ENCODE assay signal across 13 cellular contexts in genomic region chr7:30433506-30433905, GRCh38. TPM values are rescaled to one million over a fixed set of nuclear protein-coding genes. Genes with fewer than 3 reads are reported as not detected.
DNase-seq lines count a peak whose midpoint lies in the region; ATAC-seq and TF ChIP-seq lines count a peak whose summit lies in the region.
"Had no signal": no experiment of that assay in that cellular context is flagged by ENCODE, and none has a peak within 500 bp of the region (broad histone marks: within the 10 kb centered on the region; RNA-seq: fewer than 3 reads in every experiment).

No MANE protein-coding gene starts in this region.

- H3K9me3 ChIP-seq in HUES48 (ENCODE audit: control insufficient read depth, insufficient read depth, low read length): peaks cover 5% of the 10 kb centered on the region; the same call in 1 of the 2 replicates
- H3K9me3 ChIP-seq in left lung: no peaks in the 10 kb centered on the region
- H3K9me3 ChIP-seq in suprapubic skin: no peaks in the 10 kb centered on the region
- H3K9me3 ChIP-seq: colonic mucosa had no signal

- H3K9ac ChIP-seq in HUES48 (ENCODE audit: low read depth, low read length): no peak overlapping the region

- 74% methylated on average over 1 of the region's 1 CpG for WGBS in suprapubic skin

- TF ChIP-seq CTCF in VCaP (conservative IDR thresholded peaks at IDR 0.05) (no peak), left lung (IDR thresholded peaks at IDR 0.05) (no peak), suprapubic skin (IDR thresholded peaks at IDR 0.05) (no peak), endothelial cell (IDR thresholded peaks at IDR 0.05; ENCODE audit: unreplicated experiment) (no peak)

- H3K36me3 Mint-ChIP-seq in endothelial cell (ENCODE audit: low read depth, unreplicated experiment): peaks cover 61% of the 10 kb centered on the region
- peaks cover 7% of the 10 kb centered on the region for H3K36me3 Mint-ChIP-seq in natural killer cell treated with Interleukin-12 subunit alpha and Interleukin-12 subunit beta and Interleukin-15 and Interleukin-18, amount 100 ng/mL, for 72 hours

- TF ChIP-seq POLR2A in suprapubic skin (IDR thresholded peaks at IDR 0.05): no peak

- H3K4me1 Mint-ChIP-seq in endothelial cell (ENCODE audit: unreplicated experiment): peaks cover 27% of the 10 kb centered on the region
- H3K4me1 Mint-ChIP-seq in natural killer cell treated with Interleukin-12 subunit alpha and Interleukin-12 subunit beta and Interleukin-15 and Interleukin-18, amount 100 ng/mL, for 72 hours (ENCODE audit: low read depth in 2 of 2): peaks cover 4 to 7% of the 10 kb centered on the region in 2 donors

- no peak overlapping the region for H3K27ac Mint-ChIP-seq in endothelial cell (ENCODE audit: unreplicated experiment)
- no peak overlapping the region for H3K27ac Mint-ChIP-seq in natural killer cell treated with Interleukin-12 subunit alpha and Interleukin-12 subunit beta and Interleukin-15 and Interleukin-18, amount 100 ng/mL, for 72 hours

- intact Hi-C loops in left lung (cut with DNase I): no loop called here

- H3K27me3 ChIP-seq in HUES48 (ENCODE audit: control insufficient read depth, insufficient read depth, low read length): no peaks in the 10 kb centered on the region
- no peaks in the 10 kb centered on the region for H3K27me3 ChIP-seq in left lung
- H3K27me3 ChIP-seq in suprapubic skin: no peaks in the 10 kb centered on the region
- H3K27me3 ChIP-seq: colonic mucosa had no signal

- H3K27me3 Mint-ChIP-seq in endothelial cell (ENCODE audit: unreplicated experiment): peaks cover 17% of the 10 kb centered on the region
- H3K27me3 Mint-ChIP-seq in natural killer cell treated with Interleukin-12 subunit alpha and Interleukin-12 subunit beta and Interleukin-15 and Interleukin-18, amount 100 ng/mL, for 72 hours: no peaks in the 10 kb centered on the region

- peaks cover 4% of the 10 kb centered on the region; the same call in 1 of the 2 replicates for H3K36me3 ChIP-seq in HUES48 (ENCODE audit: control insufficient read depth, insufficient read depth, low read length)
- H3K36me3 ChIP-seq in left lung: peaks cover 0 to 70% of the 10 kb centered on the region in 2 donors
- peaks cover 65% of the 10 kb centered on the region for H3K36me3 ChIP-seq in suprapubic skin
- H3K36me3 ChIP-seq: colonic mucosa had no signal

- no peaks in the 10 kb centered on the region for H3K9me3 Mint-ChIP-seq in endothelial cell (ENCODE audit: unreplicated experiment)
- H3K9me3 Mint-ChIP-seq in natural killer cell treated with Interleukin-12 subunit alpha and Interleukin-12 subunit beta and Interleukin-15 and Interleukin-18, amount 100 ng/mL, for 72 hours: no peaks in the 10 kb centered on the region

- H3K4me3 ChIP-seq in HUES48 (ENCODE audit: low read depth, low read length) (no peak overlapping the region), left lung (no peak overlapping the region), suprapubic skin (no peak overlapping the region)
- H3K4me3 ChIP-seq: colonic mucosa had no signal

- ATAC-seq in left lung (peak; percentile 66), HG03432 (IDR thresholded peaks at IDR 0.05; ENCODE audit: unreplicated experiment) (no peak)
- ATAC-seq in natural killer cell treated with Interleukin-12 subunit alpha and Interleukin-12 subunit beta and Interleukin-15 and Interleukin-18, amount 100 ng/mL, for 72 hours: no peak

- H3K4me1 ChIP-seq in HUES48 (ENCODE audit: control insufficient read depth, insufficient read depth, low read length) (peaks cover 22% of the 10 kb centered on the region), left lung (peaks cover 27 to 88% of the 10 kb centered on the region in 2 donors), suprapubic skin (peaks cover 37% of the 10 kb centered on the region)

- DNase-seq in left lung: no peak
- DNase-seq in suprapubic skin (ENCODE audit: low spot score in 2 of 2): no peak
- DNase-seq in endothelial cell (ENCODE audit: low spot score): no peak
- no peak for DNase-seq in natural killer cell treated with Interleukin-12 subunit alpha and Interleukin-12 subunit beta and Interleukin-15 and Interleukin-18, amount 100 ng/mL, for 72 hours (ENCODE audit: low spot score)
- DNase-seq in hypothalamus (lab: John Stamatoyannopoulos, UW): no peak
- DNase-seq: activated CD8-positive, alpha-beta memory T cell treated with anti-CD3 and anti-CD28 coated beads for 24 hours; erythroblast; NCI-H1694 treated with DMSO at 0.1 percent for 48 hours; stimulated activated CD4-positive, alpha-beta T cell treated with anti-CD3 and anti-CD28 coated beads, Interleukin-15, amount 100 ng/mL, for 24 hours had no signal

- TF ChIP-seq EP300 in suprapubic skin (IDR thresholded peaks at IDR 0.05): no peak

- H3K27ac ChIP-seq in HUES48 (ENCODE audit: low read depth, low read length) (peak overlapping the region; percentile 71), VCaP (peak overlapping the region; percentile 62), left lung (peak overlapping the region; percentile 60 to 82), suprapubic skin (peak overlapping the region; percentile 3)
- H3K27ac ChIP-seq: colonic mucosa had no signal

- H3K4me3 Mint-ChIP-seq in endothelial cell (ENCODE audit: unreplicated experiment): no peak overlapping the region
- no peak overlapping the region for H3K4me3 Mint-ChIP-seq in natural killer cell treated with Interleukin-12 subunit alpha and Interleukin-12 subunit beta and Interleukin-15 and Interleukin-18, amount 100 ng/mL, for 72 hours

RNA-seq across cellular contexts. Expression of gene NOD1, which starts 45.1 kb away (rescaled TPM):
- total RNA-seq in left lung: 10 to 100 TPM; 18.4 to 22.6 TPM
- total RNA-seq in suprapubic skin: 10 to 100 TPM in 2 of 4 donors, 1 to 10 TPM in 2; 9.2 to 22.8 (median 13.4) TPM
- 32.7 TPM for total RNA-seq in endothelial cell (ENCODE audit: unreplicated experiment)
- total RNA-seq in natural killer cell treated with Interleukin-12 subunit alpha and Interleukin-12 subunit beta and Interleukin-15 and Interleukin-18, amount 100 ng/mL, for 72 hours: 10 to 100 TPM in 1 of 2 donors, 1 to 10 TPM in 1; 8.9 to 11.6 TPM

Comparison
In these comparisons a context has a peak if more than half of its experiments do, and no peak if none do; other contexts are left out.
1. H3K27ac ChIP-seq: peak in every context shown above with its lines; median percentile 71 in HUES48; 71 in left lung; 62 in VCaP; 3 in suprapubic skin.